ENCODE assay signal across 8 cellular contexts in genomic region chrX:95318882-95319281, GRCh38.
DNase-seq lines count a peak whose midpoint lies in the region; ATAC-seq, FAIRE-seq and TF ChIP-seq lines count a peak whose summit lies in the region.
"Had no signal": no experiment of that assay in that cellular context is flagged by ENCODE, and none has a peak within 500 bp of the region (broad histone marks: within the 10 kb centered on the region; RNA-seq: fewer than 3 reads in every experiment).

No MANE protein-coding gene starts in this region.

- DNase-seq in GM12891 (ENCODE audit: insufficient read length, low spot score) (no peak), mesendoderm (peak; percentile 59), ureter (ENCODE audit: low spot score) (no peak), NCI-H2196 (lab: John Stamatoyannopoulos, UW; ENCODE audit: unreplicated experiment) (no peak)
- DNase-seq: colonic mucosa had no signal

- no peak overlapping the region for H3K4ac ChIP-seq in mesendoderm (ENCODE audit: low read depth, low read length)

- no peaks in the 10 kb centered on the region for H3K79me1 ChIP-seq in mesendoderm (ENCODE audit: low read length)

- H3K9ac ChIP-seq in mesendoderm (ENCODE audit: low read length) = no peak overlapping the region

- no peaks in the 10 kb centered on the region for H3K27me3 ChIP-seq in mesendoderm (ENCODE audit: insufficient read depth, low read length, poor library complexity)
- H3K27me3 ChIP-seq: colonic mucosa had no signal

- H3K79me2 ChIP-seq in mesendoderm (ENCODE audit: control insufficient read depth, insufficient read depth, low read length) = no peaks in the 10 kb centered on the region

- TF ChIP-seq POLR2A in GM12891 (IDR thresholded peaks at IDR 0.05; ENCODE audit: low read depth, low read length) = no peak

- peak; percentile 58 for ATAC-seq in HG03378 (IDR thresholded peaks at IDR 0.05; ENCODE audit: unreplicated experiment)
- peak; percentile 85 for ATAC-seq in SK-N-SH treated with all-trans-retinoic acid at 6 μM for 48 hours
- ATAC-seq in GM19397 (IDR thresholded peaks at IDR 0.05; ENCODE audit: unreplicated experiment) = no peak

- no peak overlapping the region for H2AK5ac ChIP-seq in mesendoderm (ENCODE audit: low read length)

- H3K4me2 ChIP-seq in mesendoderm (ENCODE audit: low read length) = no peak overlapping the region

- no peak overlapping the region for H2BK5ac ChIP-seq in mesendoderm (ENCODE audit: low read length)

- H2BK15ac ChIP-seq in mesendoderm (replicated peaks; ENCODE audit: low read depth) = no peak overlapping the region

- no peaks in the 10 kb centered on the region for H3K4me1 ChIP-seq in mesendoderm (ENCODE audit: control insufficient read depth, low read depth, low read length)
- H3K4me1 ChIP-seq: colonic mucosa had no signal

- no peak overlapping the region for H3K18ac ChIP-seq in mesendoderm (ENCODE audit: low read length)

- H3K4me3 ChIP-seq in mesendoderm (ENCODE audit: low read length) = no peak overlapping the region
- H3K4me3 ChIP-seq: colonic mucosa had no signal

- peak; percentile 78 for FAIRE-seq in GM12891 (lab: Jason Lieb, UNC)

- H4K5ac ChIP-seq in mesendoderm (ENCODE audit: low read length) = no peak overlapping the region

- H2BK120ac ChIP-seq in mesendoderm (ENCODE audit: low read depth, low read length) = no peak overlapping the region

- H4K8ac ChIP-seq in mesendoderm (ENCODE audit: low read depth, low read length) = no peak overlapping the region

- WGBS in mesendoderm (ENCODE audit: extremely low coverage, insufficient coverage, low lambda C conversion rate) = no CpG with 5 or more reads among the region's 4 CpGs

- no peak overlapping the region for H3K23ac ChIP-seq in mesendoderm (ENCODE audit: low read length)

- H3K36me3 ChIP-seq in mesendoderm (ENCODE audit: control insufficient read depth, insufficient read depth, low read length) = no peaks in the 10 kb centered on the region
- H3K36me3 ChIP-seq: colonic mucosa had no signal

- no peak overlapping the region for H3K56ac ChIP-seq in mesendoderm (ENCODE audit: low read length)

- no peak overlapping the region for H3K27ac ChIP-seq in mesendoderm (ENCODE audit: low read depth, low read length)
- H3K27ac ChIP-seq: colonic mucosa had no signal

TF ChIP-seq in GM12891, 5 proteins besides CTCF, POLR2A, EP300 and RAD21:
- TF ChIP-seq POU2F2 (IDR thresholded peaks at IDR 0.05; ENCODE audit: low read depth, low read length) = no peak
- TF ChIP-seq SPI1 (IDR thresholded peaks at IDR 0.05; ENCODE audit: low read depth, low read length) = no peak
- no peak for TF ChIP-seq TAF1 (IDR thresholded peaks at IDR 0.05; ENCODE audit: low read depth, low read length)
- no peak for TF ChIP-seq POLR2AphosphoS5 (IDR thresholded peaks at IDR 0.05; ENCODE audit: low read depth, low read length)

TF ChIP-seq in SK-N-SH treated with all-trans-retinoic acid at 6 μM for 48 hours, 23 proteins besides CTCF, POLR2A, EP300 and RAD21:
- TF ChIP-seq SNAI2 (CRISPR knock-in tag; IDR thresholded peaks at IDR 0.05) = no peak
